Comparison of ENCODE assay signal across 8 cellular contexts in the genomic region with DNA sequence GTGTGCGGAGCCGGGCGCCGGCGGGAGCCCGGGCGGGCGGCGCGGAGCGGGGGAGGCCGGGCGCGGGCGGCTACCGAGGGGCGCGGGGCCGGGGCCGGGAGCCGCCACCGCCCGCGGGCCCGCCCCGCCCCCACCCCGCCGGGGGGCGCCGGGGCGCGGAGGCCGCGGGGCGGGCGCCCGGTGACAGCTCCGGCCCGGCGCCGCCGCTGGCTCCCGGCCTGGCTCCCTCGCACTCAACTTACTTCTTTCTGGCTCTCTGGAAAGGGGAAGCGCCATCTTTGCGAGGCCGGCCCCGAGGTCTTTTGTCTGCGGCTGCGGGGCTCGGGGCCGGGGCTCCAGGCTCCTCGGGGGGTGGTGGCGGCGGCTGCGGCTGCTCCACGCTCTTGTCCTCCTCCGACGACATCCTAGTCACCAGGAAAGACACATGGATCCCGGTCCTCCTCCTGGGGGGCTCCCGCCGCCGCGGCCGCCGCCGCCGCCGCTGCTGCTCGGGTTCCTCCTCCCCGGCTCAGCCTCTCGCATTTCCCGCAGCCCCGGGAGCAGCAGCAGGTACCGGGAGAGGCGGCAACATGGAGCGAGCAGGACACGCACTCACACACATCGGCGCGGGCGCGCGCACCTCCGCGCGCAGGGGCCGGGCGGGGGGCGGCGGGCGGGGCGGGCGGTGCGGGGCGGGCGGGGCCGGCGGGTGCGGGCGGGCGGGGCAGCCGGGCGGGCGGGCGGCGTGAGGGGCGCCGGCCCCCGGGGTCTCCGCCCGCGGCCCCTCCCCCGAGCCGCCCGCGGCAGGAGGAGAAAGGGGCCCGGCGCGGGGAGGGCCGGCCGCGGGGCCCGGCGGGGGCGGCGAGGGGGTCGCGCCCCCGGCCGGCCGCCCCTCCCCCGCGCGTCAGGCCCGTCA. TPM values are rescaled to one million over a fixed set of nuclear protein-coding genes. Genes with fewer than 3 reads are reported as not detected.
DNase-seq lines count a peak whose midpoint lies in the region; ATAC-seq and TF ChIP-seq lines count a peak whose summit lies in the region.

A gene (minus strand): TSS at position 620 of the 895 bp plus-strand sequence. CDS start 217 bp downstream, at position 403.

- ATAC-seq in GM21367 (IDR thresholded peaks at IDR 0.05; ENCODE audit: unreplicated experiment) (peak; percentile 2), left lung (peak; percentile 44)

- intact Hi-C loops in left lung (cut with DNase I) = no loop called here

- peak; percentile 58 for DNase-seq in LoVo (ENCODE audit: low spot score)
- DNase-seq in activated CD4-positive, alpha-beta T cell treated with anti-CD3 and anti-CD28 coated beads for 24 hours (ENCODE audit: low read depth in 2 of 2) = peak; percentile 9 to 19
- peak; percentile 71 to 87 for DNase-seq in left lung
- peak; percentile 57 to 59 for DNase-seq in stimulated activated CD4-positive, alpha-beta T cell treated with anti-CD3 and anti-CD28 coated beads, Interleukin-2, amount 100 ng/mL, for 24 hours
- no peak for DNase-seq in A172 (ENCODE audit: low spot score)

- peaks cover 10 to 37% of the 10 kb centered on the region in 2 donors for H3K4me1 ChIP-seq in left lung

- TF ChIP-seq CTCF in C4-2B (conservative IDR thresholded peaks at IDR 0.05) (no peak), left lung (IDR thresholded peaks at IDR 0.05) (no peak)

- H3K27ac ChIP-seq in C4-2B (peak within 1 kb of the TSS; percentile 88), cingulate gyrus (ENCODE audit: low read depth, low read length) (peak within 1 kb of the TSS; percentile 90), left lung (peak within 1 kb of the TSS; percentile 96 to 97)

- H3K9me3 ChIP-seq in left lung = no peaks in the 10 kb centered on the region

- H3K27me3 ChIP-seq in left lung = no peaks in the 10 kb centered on the region

- peak within 1 kb of the TSS; percentile 69 to 75 for H3K4me3 ChIP-seq in left lung

- H3K36me3 ChIP-seq in left lung = no peaks in the 10 kb centered on the region

RNA-seq across cellular contexts. Expression of the gene that starts here (rescaled TPM):
- total RNA-seq in left lung = 10 to 100 TPM; 67.8 to 91.4 TPM
- 9.5 and 11.3 TPM in 2 replicates for total RNA-seq in A172 (2014; rRNA removed; shearing (Covaris generic))
